ENCODE assay signal across 25 cellular contexts in genomic region chr19:34263745-34264237, GRCh38. TPM values are rescaled to one million over a fixed set of nuclear protein-coding genes. Genes with fewer than 3 reads are reported as not detected.
DNase-seq lines count a peak whose midpoint lies in the region; ATAC-seq and TF ChIP-seq lines count a peak whose summit lies in the region.
"Had no signal": no experiment of that assay in that cellular context is flagged by ENCODE, and none has a peak within 500 bp of the region (broad histone marks: within the 10 kb centered on the region; RNA-seq: fewer than 3 reads in every experiment).

No MANE protein-coding gene starts in this region.

- peaks cover 74% of the 10 kb centered on the region for H3K4me1 Mint-ChIP-seq in CD4-positive, alpha-beta T cell (ENCODE audit: low read depth)
- peaks cover 16 to 79% (median 73%) of the 10 kb centered on the region in 7 donors for H3K4me1 Mint-ChIP-seq in naive thymus-derived CD4-positive, alpha-beta T cell

- peaks cover 11 to 34% of the 10 kb centered on the region in 2 donors for H3K4me1 ChIP-seq in naive thymus-derived CD4-positive, alpha-beta T cell (ENCODE audit: control insufficient read depth in 2 of 2, insufficient read depth in 2 of 2, low read length in 2 of 2)
- H3K4me1 ChIP-seq in vagina: peaks cover 46% of the 10 kb centered on the region

- peaks cover 44% of the 10 kb centered on the region for H3K36me3 Mint-ChIP-seq in CD4-positive, alpha-beta T cell (ENCODE audit: low read depth)
- H3K36me3 Mint-ChIP-seq in naive thymus-derived CD4-positive, alpha-beta T cell: peaks cover 0 to 29% (median 8%) of the 10 kb centered on the region in 5 donors
- H3K36me3 Mint-ChIP-seq: natural killer cell treated with Interleukin-12 subunit alpha and Interleukin-12 subunit beta and Interleukin-15 and Interleukin-18, amount 100 ng/mL, for 72 hours had no signal

- no peaks in the 10 kb centered on the region for H3K27me3 ChIP-seq in CD4-positive, alpha-beta T cell (ENCODE audit: control insufficient read depth, insufficient read depth, low read length)
- no peaks in the 10 kb centered on the region for H3K27me3 ChIP-seq in naive thymus-derived CD4-positive, alpha-beta T cell (ENCODE audit: control insufficient read depth in 2 of 2, insufficient read depth in 2 of 2, low read length in 2 of 2)
- H3K27me3 ChIP-seq in vagina: no peaks in the 10 kb centered on the region
- H3K27me3 ChIP-seq: foreskin keratinocyte, left lung, ovary, right atrium auricular region, thyroid gland had no signal

- no peaks in the 10 kb centered on the region for H3K9me3 ChIP-seq in CD4-positive, alpha-beta T cell (ENCODE audit: control insufficient read depth, low read length)
- H3K9me3 ChIP-seq in naive thymus-derived CD4-positive, alpha-beta T cell (ENCODE audit: control insufficient read depth in 2 of 3, low read length in 3 of 3): no peaks in the 10 kb centered on the region
- H3K9me3 ChIP-seq in vagina: no peaks in the 10 kb centered on the region
- H3K9me3 ChIP-seq: left lung, ovary, right atrium auricular region, thyroid gland had no signal

- H3K27ac Mint-ChIP-seq in CD4-positive, alpha-beta T cell: peak overlapping the region; percentile 76
- H3K27ac Mint-ChIP-seq in naive thymus-derived CD4-positive, alpha-beta T cell: peak overlapping the region in 8 of 9 donors; percentile 42 to 93 (median 67)
- H3K27ac Mint-ChIP-seq: activated T-helper 1 cell treated with anti-CD3 and anti-CD28 coated beads, Interleukin-12 subunit alpha, Interleukin-12 subunit beta, Interleukin-2, Interleukin-4 antibody, amounts not matched to agents 30 ng/mL and 10 ng/mL and 1 ng/mL, durations not matched to agents 14 hours and 24 hours and 36 hours; immature natural killer cell; natural killer cell treated with Interleukin-12 subunit alpha and Interleukin-12 subunit beta and Interleukin-15 and Interleukin-18, amount 100 ng/mL, for 72 hours had no signal

- no peak for DNase-seq in CD4-positive, alpha-beta T cell
- peak; percentile 53 for DNase-seq in Caki2 (ENCODE audit: low read depth)
- no peak for DNase-seq in naive thymus-derived CD4-positive, alpha-beta T cell
- DNase-seq in vagina (ENCODE audit: extremely low spot score in 2 of 2): no peak
- DNase-seq in dedifferentiated amniotic fluid mesenchymal stem cell (ENCODE audit: extremely low spot score): no peak
- DNase-seq: activated CD4-positive, alpha-beta T cell treated with anti-CD3 and anti-CD28 coated beads for 48 hours; effector memory CD8-positive, alpha-beta T cell; foreskin keratinocyte; hippocampal formation; immature natural killer cell; left lung; midbrain; NCI-H510A; NK-92 treated with Interleukin-12 subunit alpha and Interleukin-12 subunit beta, amount 100 ng/mL, for 24 hours; ovary; stimulated activated CD4-positive, alpha-beta T cell treated with anti-CD3 and anti-CD28 coated beads, Interleukin-4, amount 100 ng/mL, for 24 hours; stimulated activated naive CD4-positive, alpha-beta T cell treated with Interleukin-2 at 50 U/mL for 16 hours; thyroid gland had no signal

- TF ChIP-seq CTCF in CD4-positive, alpha-beta T cell (IDR thresholded peaks at IDR 0.05): no peak
- TF ChIP-seq CTCF in VCaP (conservative IDR thresholded peaks at IDR 0.05) (no peak), vagina (IDR thresholded peaks at IDR 0.05) (no peak)

- no peak for ATAC-seq in CD4-positive, alpha-beta T cell (ENCODE audit: poor library complexity)
- ATAC-seq in naive thymus-derived CD4-positive, alpha-beta T cell: no peak
- ATAC-seq in HG03520 (IDR thresholded peaks at IDR 0.05; ENCODE audit: unreplicated experiment): no peak
- ATAC-seq: effector memory CD8-positive, alpha-beta T cell; left lung; natural killer cell treated with Interleukin-12 subunit alpha and Interleukin-12 subunit beta and Interleukin-15 and Interleukin-18, amount 100 ng/mL, for 72 hours had no signal

- no peaks in the 10 kb centered on the region for H3K27me3 Mint-ChIP-seq in CD4-positive, alpha-beta T cell
- H3K27me3 Mint-ChIP-seq in naive thymus-derived CD4-positive, alpha-beta T cell: no peaks in the 10 kb centered on the region
- H3K27me3 Mint-ChIP-seq: brain; effector memory CD8-positive, alpha-beta T cell; natural killer cell treated with Interleukin-12 subunit alpha and Interleukin-12 subunit beta and Interleukin-15 and Interleukin-18, amount 100 ng/mL, for 72 hours had no signal

- no peaks in the 10 kb centered on the region for H3K36me3 ChIP-seq in naive thymus-derived CD4-positive, alpha-beta T cell (ENCODE audit: control insufficient read depth in 2 of 3, insufficient read depth in 3 of 3, low read length in 3 of 3)
- no peaks in the 10 kb centered on the region for H3K36me3 ChIP-seq in vagina
- H3K36me3 ChIP-seq: left lung, ovary, right atrium auricular region, thyroid gland had no signal

- POLR2A ChIA-PET in CD4-positive, alpha-beta T cell (lab: Charles Lee): no interaction called here
- POLR2A ChIA-PET in naive thymus-derived CD4-positive, alpha-beta T cell (lab: Charles Lee): no interaction called here

- TF ChIP-seq POLR2A in vagina (IDR thresholded peaks at IDR 0.05): no peak

- in situ Hi-C loops in Caki2 (cut with HindIII; ENCODE audit: low pct_unique_long_range_greater_than_20kb, low sequenced_read_pairs): no loop called here

- no peak overlapping the region for H3K4me3 ChIP-seq in naive thymus-derived CD4-positive, alpha-beta T cell (ENCODE audit: low read length)
- H3K4me3 ChIP-seq in vagina: no peak overlapping the region
- H3K4me3 ChIP-seq: left lung, ovary, right atrium auricular region, thyroid gland had no signal

- CTCF ChIA-PET in CD4-positive, alpha-beta T cell (lab: Charles Lee): no interaction called here
- CTCF ChIA-PET in naive thymus-derived CD4-positive, alpha-beta T cell (lab: Charles Lee): no interaction called here

- intact Hi-C loops in CD4-positive, alpha-beta T cell (cut with DNase I, micrococcal nuclease): no loop called here
- intact Hi-C loops in naive thymus-derived CD4-positive, alpha-beta T cell (cut with micrococcal nuclease): no loop called here
- intact Hi-C loops in vagina (cut with DNase I): loop anchor here (10.0 kb wide), 1 partner anchor 81 kb away; no protein-coding TSS in a partner anchor

- H3K27ac ChIP-seq in CD4-positive, alpha-beta T cell (ENCODE audit: low read depth, low read length): no peak overlapping the region
- H3K27ac ChIP-seq in VCaP: peak overlapping the region; percentile 70
- no peak overlapping the region for H3K27ac ChIP-seq in naive thymus-derived CD4-positive, alpha-beta T cell (ENCODE audit: low read depth, low read length)
- no peak overlapping the region for H3K27ac ChIP-seq in vagina
- H3K27ac ChIP-seq: C4-2B, foreskin keratinocyte, ovary, right atrium auricular region had no signal

- peak overlapping the region; percentile 42 for H3K4me3 Mint-ChIP-seq in CD4-positive, alpha-beta T cell
- H3K4me3 Mint-ChIP-seq in naive thymus-derived CD4-positive, alpha-beta T cell: peak overlapping the region in 7 of 10 donors; percentile 22 to 67 (median 45)
- H3K4me3 Mint-ChIP-seq: activated T-helper 1 cell treated with anti-CD3 and anti-CD28 coated beads, Interleukin-12 subunit alpha, Interleukin-12 subunit beta, Interleukin-2, Interleukin-4 antibody, amounts not matched to agents 30 ng/mL and 10 ng/mL and 1 ng/mL, durations not matched to agents 14 hours and 24 hours and 36 hours; brain; effector memory CD8-positive, alpha-beta T cell; immature natural killer cell; natural killer cell treated with Interleukin-12 subunit alpha and Interleukin-12 subunit beta and Interleukin-15 and Interleukin-18, amount 100 ng/mL, for 72 hours had no signal

- H3K9me3 Mint-ChIP-seq in CD4-positive, alpha-beta T cell: no peaks in the 10 kb centered on the region
- H3K9me3 Mint-ChIP-seq in naive thymus-derived CD4-positive, alpha-beta T cell: no peaks in the 10 kb centered on the region
- H3K9me3 Mint-ChIP-seq: activated T-helper 1 cell treated with anti-CD3 and anti-CD28 coated beads, Interleukin-12 subunit alpha, Interleukin-12 subunit beta, Interleukin-2, Interleukin-4 antibody, amounts not matched to agents 30 ng/mL and 10 ng/mL and 1 ng/mL, durations not matched to agents 14 hours and 24 hours and 36 hours; brain; effector memory CD8-positive, alpha-beta T cell; immature natural killer cell; natural killer cell treated with Interleukin-12 subunit alpha and Interleukin-12 subunit beta and Interleukin-15 and Interleukin-18, amount 100 ng/mL, for 72 hours had no signal

RNA-seq across cellular contexts. Expression of gene GARRE1, which starts 9.4 kb away (rescaled TPM):
- total RNA-seq in CD4-positive, alpha-beta T cell: 10 to 100 TPM; 69.7 to 72.0 TPM
- total RNA-seq in Caki2 (2014; rRNA removed; shearing (Covaris generic); ENCODE audit: low replicate concordance): 4.8 and 7.4 TPM in 2 replicates
- total RNA-seq in naive thymus-derived CD4-positive, alpha-beta T cell: 10 to 100 TPM; 11.7 to 57.2 (median 38.0) TPM
- polyA plus RNA-seq in naive thymus-derived CD4-positive, alpha-beta T cell: 1 to 10 TPM; 5.3 to 9.0 TPM
- total RNA-seq in vagina: 28.5 TPM
